ENCODE assay signal across 9 cellular contexts in genomic region chr5:23507278-23507685, GRCh38. TPM values are rescaled to one million over a fixed set of nuclear protein-coding genes. Genes with fewer than 3 reads are reported as not detected.
DNase-seq lines count a peak whose midpoint lies in the region; ATAC-seq, FAIRE-seq and TF ChIP-seq lines count a peak whose summit lies in the region.
"Had no signal": no experiment of that assay in that cellular context is flagged by ENCODE, and none has a peak within 500 bp of the region (broad histone marks: within the 10 kb centered on the region; RNA-seq: fewer than 3 reads in every experiment).

Gene PRDM9 (plus strand): TSS chr5:23507609. CDS start chr5:23509034, 1,425 bp downstream.

- in situ Hi-C loops in astrocyte of the cerebellum (cut with HindIII; ENCODE audit: low sequenced_read_pairs): no loop called here

- WGBS in lung, 2 donors: 57 to 72% methylated on average over 27 of the region's 27 CpGs

- no TSS peak for BruUV-seq in OCI-LY7 (replicated peaks; lab: Mats Ljungman, UMichigan)

- no peaks in the 10 kb centered on the region for H3K9me2 ChIP-seq in OCI-LY7 (ENCODE audit: insufficient read depth, low read length)

- no peaks in the 10 kb centered on the region for H3K79me2 ChIP-seq in OCI-LY7 (ENCODE audit: insufficient read depth, low read depth, low read length)

- H3K4me3 ChIP-seq in astrocyte of the cerebellum (ENCODE audit: low read depth, low read length): peak within 1 kb of the TSS; percentile 22
- no peak within 1 kb of the TSS for H3K4me3 ChIP-seq in lung
- H3K4me3 ChIP-seq in OCI-LY7 (ENCODE audit: low read depth, low read length, poor library complexity, severe bottlenecking): no peak within 1 kb of the TSS
- no peak within 1 kb of the TSS for H3K4me3 ChIP-seq in colonic mucosa
- H3K4me3 ChIP-seq: SK-N-MC had no signal

- H3K4me1 ChIP-seq in lung (ENCODE audit: control insufficient read depth in 2 of 2, insufficient read depth in 2 of 2, low read length in 2 of 2) (no peaks in the 10 kb centered on the region), OCI-LY7 (ENCODE audit: insufficient read depth, low read length, poor library complexity, severe bottlenecking) (no peaks in the 10 kb centered on the region), colonic mucosa (no peaks in the 10 kb centered on the region)

- no peak for FAIRE-seq in GM12892 (lab: Jason Lieb, UNC)

- CTCF ChIA-PET in OCI-LY7 (lab: Charles Lee; ENCODE audit: unreplicated experiment): no interaction called here

- peaks cover 0 to 6% of the 10 kb centered on the region in 2 donors for H3K9me3 ChIP-seq in lung (ENCODE audit: control insufficient read depth in 2 of 2, insufficient read depth in 1 of 2, low read length in 1 of 2)
- H3K9me3 ChIP-seq in OCI-LY7 (ENCODE audit: low read length): no peaks in the 10 kb centered on the region
- no peaks in the 10 kb centered on the region for H3K9me3 ChIP-seq in colonic mucosa

- H3K36me3 ChIP-seq in lung (ENCODE audit: control insufficient read depth in 2 of 2, insufficient read depth in 2 of 2, low read length in 2 of 2) (no peaks in the 10 kb centered on the region), OCI-LY7 (ENCODE audit: insufficient read depth, low read length) (no peaks in the 10 kb centered on the region), colonic mucosa (no peaks in the 10 kb centered on the region)

- no peak for TF ChIP-seq POLR2A in GM12892 (IDR thresholded peaks at IDR 0.05; ENCODE audit: low read depth, low read length)

- H3K9ac ChIP-seq in colonic mucosa (ENCODE audit: low read depth in 2 of 2, low read length in 2 of 2): no peak within 1 kb of the TSS

- POLR2A ChIA-PET in OCI-LY7 (lab: Charles Lee): no interaction called here

- peak within 1 kb of the TSS; percentile 67 for H3K27ac ChIP-seq in C4-2B
- H3K27ac ChIP-seq in lung (ENCODE audit: low read depth in 1 of 2, low read length in 1 of 2): no peak within 1 kb of the TSS
- H3K27ac ChIP-seq in OCI-LY7 (ENCODE audit: low read depth, low read length, poor library complexity, severe bottlenecking): no peak within 1 kb of the TSS
- H3K27ac ChIP-seq in colonic mucosa: no peak within 1 kb of the TSS
- H3K27ac ChIP-seq: SK-N-MC had no signal

- H2AFZ ChIP-seq in OCI-LY7 (ENCODE audit: low read length): no peak within 1 kb of the TSS

- DNase-seq in NCI-H1105 treated with DMSO at 0.1 percent for 48 hours (lab: John Stamatoyannopoulos, UW): peak; percentile 96
- DNase-seq in astrocyte of the cerebellum (ENCODE audit: low read depth): no peak
- DNase-seq in lung (ENCODE audit: low spot score): peak; percentile 76
- DNase-seq in OCI-LY7 (ENCODE audit: low spot score): no peak
- DNase-seq in GM12892 (ENCODE audit: insufficient read length): no peak
- no peak for DNase-seq in colonic mucosa
- no peak for DNase-seq in T1000 (lab: John Stamatoyannopoulos, UW)

- no peaks in the 10 kb centered on the region for H4K20me1 ChIP-seq in OCI-LY7 (ENCODE audit: insufficient read depth, low read length)

- H3K27me3 ChIP-seq in lung (ENCODE audit: control insufficient read depth, insufficient read depth): no peaks in the 10 kb centered on the region
- no peaks in the 10 kb centered on the region for H3K27me3 ChIP-seq in colonic mucosa

- ATAC-seq in lung (ENCODE audit: insufficient read depth, low FRiP score): peak; percentile 91

- intact Hi-C loops in OCI-LY7 (cut with micrococcal nuclease; ENCODE audit: unreplicated experiment) (no loop called here), colonic mucosa (cut with DNase I) (no loop called here)

- TF ChIP-seq CTCF in C4-2B (conservative IDR thresholded peaks at IDR 0.05) (no peak), astrocyte of the cerebellum (IDR thresholded peaks at IDR 0.05; ENCODE audit: low read depth, low read length, missing control alignments) (no peak), lung (IDR thresholded peaks at IDR 0.05; ENCODE audit: control extremely low read depth, extremely low read depth) (no peak), OCI-LY7 (conservative IDR thresholded peaks at IDR 0.05; ENCODE audit: low read length) (no peak), colonic mucosa (IDR thresholded peaks at IDR 0.05) (no peak)

- H3K4me2 ChIP-seq in OCI-LY7 (ENCODE audit: low read length): no peak within 1 kb of the TSS

RNA-seq across cellular contexts. Expression of gene PRDM9, which starts in this region (rescaled TPM):
- total RNA-seq in lung: not detected
- polyA plus RNA-seq in lung: not detected
- total RNA-seq in OCI-LY7 (2014; rRNA removed; shearing (Covaris generic)): not detected in 2 replicates
- total RNA-seq in OCI-LY7 (2022): not detected in 2 replicates
- not detected for polyA plus RNA-seq in GM12892 (2012; ENCODE audit: missing spikeins)
- not detected for total RNA-seq in colonic mucosa

Comparison
In these comparisons a context has a peak if more than half of its experiments do, and no peak if none do; other contexts are left out.
1. Peak in DNase-seq and ATAC-seq in lung; RNA of the gene not detected or under 1 TPM.